ENCODE assay signal across 8 cellular contexts in genomic region chr15:43776718-43777292, GRCh38. TPM values are rescaled to one million over a fixed set of nuclear protein-coding genes. Genes with fewer than 3 reads are reported as not detected.
A peak's percentile ranks its signal among the peaks of the same experiment; 100 is the strongest.
DNase-seq lines count a peak whose midpoint lies in the region; ATAC-seq and TF ChIP-seq lines count a peak whose summit lies in the region.

TSS of gene ELL3 (minus strand) at chr15:43776966. CDS start at chr15:43776901, 65 bp downstream.

- TF ChIP-seq POLR2A in gastroesophageal sphincter (IDR thresholded peaks at IDR 0.05), result peak in 1 of 2 donors; percentile 27

- DNase-seq in DMS 273 treated with DMSO at 0.1 percent for 48 hours (lab: John Stamatoyannopoulos, UW) (peak; percentile 52), RPMI7951 (ENCODE audit: low read depth) (peak; percentile 82), osteocyte (ENCODE audit: extremely low spot score, unreplicated experiment) (peak; percentile 89), tibial artery (peak; percentile 78 to 91)
- peak; percentile 52 for DNase-seq in activated gamma-delta T cell treated with anti-CD3 and anti-CD28 coated beads, Interleukin-2, amount 50 U/mL, for 16 hours (ENCODE audit: low read depth)

- intact Hi-C loops in tibial artery (cut with DNase I; ENCODE audit: low total_unique reads), result loop anchor here (10.0 kb wide), 1 partner anchor 262 kb away; the partner anchor contains the start of gene MAP1A

- H3K9me3 ChIP-seq in gastroesophageal sphincter, result no peaks in the 10 kb centered on the region
- H3K9me3 ChIP-seq in tibial artery, result no peaks in the 10 kb centered on the region

- peaks cover 0 to 26% of the 10 kb centered on the region in 2 donors for H3K36me3 ChIP-seq in gastroesophageal sphincter
- H3K36me3 ChIP-seq in tibial artery, result peaks cover 1 to 25% (median 21%) of the 10 kb centered on the region in 3 donors

- peak within 1 kb of the TSS; percentile 59 to 93 (median 92) for H3K27ac ChIP-seq in gastroesophageal sphincter
- H3K27ac ChIP-seq in tibial artery, result peak within 1 kb of the TSS; percentile 88 to 89

- no peaks in the 10 kb centered on the region for H3K27me3 ChIP-seq in gastroesophageal sphincter
- H3K27me3 ChIP-seq in tibial artery, result no peaks in the 10 kb centered on the region

- peak within 1 kb of the TSS; percentile 86 for H3K4me3 Mint-ChIP-seq in osteocyte (ENCODE audit: unreplicated experiment)

- peaks cover 19% of the 10 kb centered on the region for H3K4me1 Mint-ChIP-seq in osteocyte (ENCODE audit: unreplicated experiment)

- no peak for TF ChIP-seq RAD21 in Ishikawa (IDR thresholded peaks at IDR 0.05; ENCODE audit: low read depth)

- TF ChIP-seq CTCF in gastroesophageal sphincter (IDR thresholded peaks at IDR 0.05), result no peak
- no peak for TF ChIP-seq CTCF in osteocyte (IDR thresholded peaks at IDR 0.05)
- TF ChIP-seq CTCF in tibial artery (IDR thresholded peaks at IDR 0.05), result no peak

- TF ChIP-seq EP300 in Ishikawa (IDR thresholded peaks at IDR 0.05; ENCODE audit: borderline replicate concordance) (no peak), gastroesophageal sphincter (IDR thresholded peaks at IDR 0.05) (no peak)

- ATAC-seq in GM21528 (IDR thresholded peaks at IDR 0.05; ENCODE audit: low FRiP score, unreplicated experiment) (peak; percentile 45), gastroesophageal sphincter (peak; percentile 83)

- H3K4me1 ChIP-seq in gastroesophageal sphincter, result peaks cover 0 to 27% (median 4%) of the 10 kb centered on the region in 3 donors
- H3K4me1 ChIP-seq in tibial artery, result peaks cover 0 to 22% (median 13%) of the 10 kb centered on the region in 4 donors

- H3K36me3 Mint-ChIP-seq in osteocyte (ENCODE audit: unreplicated experiment), result peaks cover 13% of the 10 kb centered on the region

- H3K27me3 Mint-ChIP-seq in osteocyte (ENCODE audit: unreplicated experiment), result no peaks in the 10 kb centered on the region

- peak within 1 kb of the TSS; percentile 87 for H3K27ac Mint-ChIP-seq in osteocyte (ENCODE audit: unreplicated experiment)

- H3K4me3 ChIP-seq in gastroesophageal sphincter (peak within 1 kb of the TSS; percentile 49 to 64), tibial artery (peak within 1 kb of the TSS; percentile 54 to 68)

- no peaks in the 10 kb centered on the region for H3K9me3 Mint-ChIP-seq in osteocyte (ENCODE audit: unreplicated experiment)

- 0% methylated on average over 3 of the region's 41 CpGs; no CpG with 5 or more reads in 1 of the 2 donors for WGBS in gastroesophageal sphincter (ENCODE audit: low coverage in 1 of 2), 2 donors

TF ChIP-seq in Ishikawa, 13 proteins besides CTCF, POLR2A, EP300 and RAD21:
- TF ChIP-seq EGR1 (IDR thresholded peaks at IDR 0.05) (peak; percentile 80), ZBTB7A (IDR thresholded peaks at IDR 0.05; ENCODE audit: low read depth) (no peak)
- TF ChIP-seq, protein P1, sequence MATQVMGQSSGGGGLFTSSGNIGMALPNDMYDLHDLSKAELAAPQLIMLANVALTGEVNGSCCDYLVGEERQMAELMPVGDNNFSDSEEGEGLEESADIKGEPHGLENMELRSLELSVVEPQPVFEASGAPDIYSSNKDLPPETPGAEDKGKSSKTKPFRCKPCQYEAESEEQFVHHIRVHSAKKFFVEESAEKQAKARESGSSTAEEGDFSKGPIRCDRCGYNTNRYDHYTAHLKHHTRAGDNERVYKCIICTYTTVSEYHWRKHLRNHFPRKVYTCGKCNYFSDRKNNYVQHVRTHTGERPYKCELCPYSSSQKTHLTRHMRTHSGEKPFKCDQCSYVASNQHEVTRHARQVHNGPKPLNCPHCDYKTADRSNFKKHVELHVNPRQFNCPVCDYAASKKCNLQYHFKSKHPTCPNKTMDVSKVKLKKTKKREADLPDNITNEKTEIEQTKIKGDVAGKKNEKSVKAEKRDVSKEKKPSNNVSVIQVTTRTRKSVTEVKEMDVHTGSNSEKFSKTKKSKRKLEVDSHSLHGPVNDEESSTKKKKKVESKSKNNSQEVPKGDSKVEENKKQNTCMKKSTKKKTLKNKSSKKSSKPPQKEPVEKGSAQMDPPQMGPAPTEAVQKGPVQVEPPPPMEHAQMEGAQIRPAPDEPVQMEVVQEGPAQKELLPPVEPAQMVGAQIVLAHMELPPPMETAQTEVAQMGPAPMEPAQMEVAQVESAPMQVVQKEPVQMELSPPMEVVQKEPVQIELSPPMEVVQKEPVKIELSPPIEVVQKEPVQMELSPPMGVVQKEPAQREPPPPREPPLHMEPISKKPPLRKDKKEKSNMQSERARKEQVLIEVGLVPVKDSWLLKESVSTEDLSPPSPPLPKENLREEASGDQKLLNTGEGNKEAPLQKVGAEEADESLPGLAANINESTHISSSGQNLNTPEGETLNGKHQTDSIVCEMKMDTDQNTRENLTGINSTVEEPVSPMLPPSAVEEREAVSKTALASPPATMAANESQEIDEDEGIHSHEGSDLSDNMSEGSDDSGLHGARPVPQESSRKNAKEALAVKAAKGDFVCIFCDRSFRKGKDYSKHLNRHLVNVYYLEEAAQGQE (IDR thresholded peaks at IDR 0.05; ENCODE audit: low read depth), result no peak
TF ChIP-seq in Ishikawa: peak in this region for 1.

RNA-seq across cellular contexts. Expression of gene ELL3, which starts in this region (rescaled TPM):
- 1.2 and 4.3 TPM in 2 replicates for total RNA-seq in RPMI7951 (2014; rRNA removed; shearing (Covaris generic))
- total RNA-seq in gastroesophageal sphincter (1 to 10 TPM; 5.1 to 6.6 (median 5.8) TPM), osteocyte (1.6 and 2.3 TPM in 2 replicates)

Comparison
In these comparisons a context has a peak if more than half of its experiments do, and no peak if none do; other contexts are left out.
1. Peak in every context shown above with its lines: DNase-seq, ATAC-seq, H3K4me3 ChIP-seq and H3K27ac ChIP-seq.